27 cellular contexts compared by ENCODE assay signal in genomic region chr6:152353440-152353839, GRCh38.
"Had no signal": no experiment of that assay in that cellular context is flagged by ENCODE, and none has a peak within 500 bp of the region (broad histone marks: within the 10 kb centered on the region; RNA-seq: fewer than 3 reads in every experiment).

No MANE protein-coding gene starts in this region.

- H3K27ac Mint-ChIP-seq: activated B cell treated with CpG ODN at 0.5 μM for 24 hours; activated CD8-positive, alpha-beta T cell treated with anti-CD3 and anti-CD28 coated beads for 36 hours; activated naive CD8-positive, alpha-beta T cell; activated T-helper 17 cell treated with anti-CD3 and anti-CD28 coated beads, Interleukin-2, amount 50 U/mL, for 72 hours; T-cell; T-helper 1 cell treated with Interleukin-12 subunit alpha and Interleukin-12 subunit beta and Interleukin-4 antibody, amounts not matched to agents 30 μg/mL and 1 μg/mL, for 36 hours; T-helper 2 cell treated with Interferon-gamma antibody and Interleukin-4, amounts not matched to agents 5 μg/mL and 100 μg/mL, for 36 hours had no signal

- H3K27me3 ChIP-seq: brain microvascular endothelial cell, colonic mucosa, esophagus squamous epithelium, gastroesophageal sphincter had no signal

- H3K36me3 Mint-ChIP-seq: activated naive CD8-positive, alpha-beta T cell; T-cell had no signal

- H3K4me3 Mint-ChIP-seq: activated B cell treated with CpG ODN at 0.5 μM for 24 hours; activated CD8-positive, alpha-beta T cell treated with anti-CD3 and anti-CD28 coated beads for 36 hours; activated naive CD8-positive, alpha-beta T cell; activated T-cell treated with anti-CD3 and anti-CD28 coated beads, Interleukin-2, amount 50 U/mL, for 4 hours; activated T-helper 17 cell treated with anti-CD3 and anti-CD28 coated beads, Interleukin-2, amount 50 U/mL, for 72 hours; T-cell; T-helper 1 cell treated with Interleukin-12 subunit alpha and Interleukin-12 subunit beta and Interleukin-4 antibody, amounts not matched to agents 30 μg/mL and 1 μg/mL, for 36 hours; T-helper 2 cell treated with Interferon-gamma antibody and Interleukin-4, amounts not matched to agents 5 μg/mL and 100 μg/mL, for 36 hours had no signal

- ATAC-seq: activated CD4-positive, CD25-positive, alpha-beta regulatory T cell treated with anti-CD3 and anti-CD28 coated beads, Interleukin-2, amount 50 U/mL, for 24 hours; activated CD8-positive, alpha-beta T cell treated with anti-CD3 and anti-CD28 coated beads for 36 hours; activated T-cell treated with anti-CD3 and anti-CD28 coated beads, Interleukin-2, amount 50 U/mL, for 4 hours; activated T-helper 17 cell treated with anti-CD3 and anti-CD28 coated beads, Interleukin-2, amount 50 U/mL, for 72 hours; gastroesophageal sphincter; T-cell had no signal

- H3K4me1 Mint-ChIP-seq: activated B cell treated with CpG ODN at 0.5 μM for 24 hours; activated T-helper 17 cell treated with anti-CD3 and anti-CD28 coated beads, Interleukin-2, amount 50 U/mL, for 72 hours had no signal

- H3K4me1 ChIP-seq: colonic mucosa, esophagus squamous epithelium had no signal

- H3K36me3 ChIP-seq: colonic mucosa, WERI-Rb-1 had no signal

- H3K27ac ChIP-seq: brain microvascular endothelial cell, colonic mucosa, epithelial cell of prostate, esophagus squamous epithelium, gastroesophageal sphincter, WERI-Rb-1 had no signal

- DNase-seq: activated B cell treated with CpG ODN at 0.5 μM for 24 hours; activated CD4-positive, alpha-beta T cell treated with anti-CD3 and anti-CD28 coated beads for 48 hours; activated CD4-positive, alpha-beta T cell treated with anti-CD3 and anti-CD28 coated beads, Interleukin-2, amount 50 U/mL, for 1 hour; activated CD4-positive, alpha-beta T cell treated with anti-CD3 and anti-CD28 coated beads, Interleukin-2, amount 50 U/mL, for 48 hours; activated CD8-positive, alpha-beta memory T cell treated with anti-CD3 and anti-CD28 coated beads for 24 hours; activated CD8-positive, alpha-beta T cell treated with anti-CD3 and anti-CD28 coated beads for 36 hours; activated effector memory CD4-positive, alpha-beta T cell treated with Interleukin-2 at 50 U/mL for 16 hours; activated gamma-delta T cell treated with Interleukin-2 at 50 U/mL for 16 hours; activated naive CD4-positive, alpha-beta T cell treated with anti-CD3 and anti-CD28 coated beads, Interleukin-2, amount 50 U/mL, for 16 hours; activated naive CD4-positive, alpha-beta T cell treated with Interleukin-2 at 50 U/mL for 16 hours; activated T-cell treated with anti-CD3 and anti-CD28 coated beads, Interleukin-2, amount 50 U/mL, for 4 hours; amniotic stem cell; brain microvascular endothelial cell; colonic mucosa; effector CD8-positive, alpha-beta T cell; esophagus squamous epithelium; foreskin melanocyte; T-cell; T1000; WERI-Rb-1 had no signal

- H3K4me3 ChIP-seq: colonic mucosa, esophagus squamous epithelium, gastroesophageal sphincter had no signal

- H3K9me3 ChIP-seq: colonic mucosa, esophagus squamous epithelium, gastroesophageal sphincter had no signal

- H3K27me3 Mint-ChIP-seq: activated B cell treated with CpG ODN at 0.5 μM for 24 hours; activated CD8-positive, alpha-beta T cell treated with anti-CD3 and anti-CD28 coated beads for 36 hours; activated naive CD8-positive, alpha-beta T cell; T-cell had no signal
